Comparison of ENCODE assay signal across 1 cellular context in the genomic region with DNA sequence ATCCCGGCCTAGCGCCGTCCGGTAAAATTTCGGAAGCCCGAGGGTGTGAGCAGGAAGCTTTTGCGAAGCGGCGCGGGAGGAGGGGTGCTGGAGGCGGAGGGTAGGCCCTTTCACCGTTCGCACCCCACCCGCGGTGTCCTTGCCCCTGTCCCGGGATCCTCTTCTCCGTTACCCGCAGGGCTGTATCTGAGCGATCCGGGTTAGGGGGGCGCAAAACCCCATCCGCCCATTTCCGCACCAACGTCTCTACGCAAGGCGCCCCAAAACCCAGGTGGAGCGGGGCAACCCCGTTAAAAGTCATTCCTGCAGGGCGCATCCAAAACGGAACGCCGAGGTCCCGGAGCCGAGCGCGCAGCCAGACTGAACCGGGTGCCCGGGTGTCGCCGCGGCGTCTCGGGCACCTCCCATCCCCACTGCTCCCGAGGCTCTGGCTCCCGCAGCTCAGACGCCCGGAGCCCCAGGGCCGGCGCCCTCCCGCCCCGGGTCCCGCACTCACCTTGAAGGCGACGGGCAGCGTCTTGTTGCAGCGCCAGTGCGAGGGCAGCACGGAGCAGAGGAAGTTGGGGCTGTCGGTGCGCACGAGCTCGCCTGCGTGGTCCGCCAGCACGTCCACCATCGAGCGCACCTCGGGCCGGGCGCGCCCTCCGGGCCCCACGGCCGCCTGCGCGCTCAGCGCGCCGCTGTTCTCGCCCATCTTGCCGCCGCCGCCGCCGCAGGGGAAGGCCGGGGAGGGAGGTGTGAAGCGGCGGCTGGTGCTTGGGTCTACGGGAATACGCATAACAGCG.
TF ChIP-seq lines count a peak whose summit lies in the region.

No MANE protein-coding gene starts in this region.

TF ChIP-seq in SK-N-SH treated with all-trans-retinoic acid at 6 μM for 48 hours, 23 proteins besides CTCF, POLR2A, EP300 and RAD21 (continued from another document):
- TF ChIP-seq, protein P1, sequence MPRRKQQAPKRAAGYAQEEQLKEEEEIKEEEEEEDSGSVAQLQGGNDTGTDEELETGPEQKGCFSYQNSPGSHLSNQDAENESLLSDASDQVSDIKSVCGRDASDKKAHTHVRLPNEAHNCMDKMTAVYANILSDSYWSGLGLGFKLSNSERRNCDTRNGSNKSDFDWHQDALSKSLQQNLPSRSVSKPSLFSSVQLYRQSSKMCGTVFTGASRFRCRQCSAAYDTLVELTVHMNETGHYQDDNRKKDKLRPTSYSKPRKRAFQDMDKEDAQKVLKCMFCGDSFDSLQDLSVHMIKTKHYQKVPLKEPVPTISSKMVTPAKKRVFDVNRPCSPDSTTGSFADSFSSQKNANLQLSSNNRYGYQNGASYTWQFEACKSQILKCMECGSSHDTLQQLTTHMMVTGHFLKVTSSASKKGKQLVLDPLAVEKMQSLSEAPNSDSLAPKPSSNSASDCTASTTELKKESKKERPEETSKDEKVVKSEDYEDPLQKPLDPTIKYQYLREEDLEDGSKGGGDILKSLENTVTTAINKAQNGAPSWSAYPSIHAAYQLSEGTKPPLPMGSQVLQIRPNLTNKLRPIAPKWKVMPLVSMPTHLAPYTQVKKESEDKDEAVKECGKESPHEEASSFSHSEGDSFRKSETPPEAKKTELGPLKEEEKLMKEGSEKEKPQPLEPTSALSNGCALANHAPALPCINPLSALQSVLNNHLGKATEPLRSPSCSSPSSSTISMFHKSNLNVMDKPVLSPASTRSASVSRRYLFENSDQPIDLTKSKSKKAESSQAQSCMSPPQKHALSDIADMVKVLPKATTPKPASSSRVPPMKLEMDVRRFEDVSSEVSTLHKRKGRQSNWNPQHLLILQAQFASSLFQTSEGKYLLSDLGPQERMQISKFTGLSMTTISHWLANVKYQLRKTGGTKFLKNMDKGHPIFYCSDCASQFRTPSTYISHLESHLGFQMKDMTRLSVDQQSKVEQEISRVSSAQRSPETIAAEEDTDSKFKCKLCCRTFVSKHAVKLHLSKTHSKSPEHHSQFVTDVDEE (CRISPR knock-in tag; IDR thresholded peaks at IDR 0.05): no peak
